ENCODE assay signal across 22 cellular contexts in the genomic region with DNA sequence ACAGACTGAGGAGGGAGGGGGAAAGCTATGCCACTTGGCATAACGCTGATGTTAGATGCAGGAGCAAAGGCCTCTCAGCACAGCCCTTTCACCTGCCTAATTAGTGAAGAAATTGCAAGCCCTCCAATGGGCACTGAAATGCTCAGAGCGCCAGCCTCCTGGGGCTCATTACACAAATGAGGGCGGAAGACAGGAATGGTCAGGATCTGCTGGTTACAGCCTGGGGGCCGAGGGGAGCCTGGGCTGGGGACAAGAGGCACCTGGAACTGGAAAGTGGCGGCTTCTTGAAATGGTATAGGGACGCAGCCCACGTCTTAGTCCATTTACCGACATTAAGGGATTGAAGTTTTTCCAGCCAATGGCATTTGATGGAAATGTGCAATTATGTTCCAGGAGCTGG. TPM values are rescaled to one million over a fixed set of nuclear protein-coding genes. Genes with fewer than 3 reads are reported as not detected.
DNase-seq lines count a peak whose midpoint lies in the region; ATAC-seq and TF ChIP-seq lines count a peak whose summit lies in the region.
"Had no signal": no experiment of that assay in that cellular context is flagged by ENCODE, and none has a peak within 500 bp of the region (broad histone marks: within the 10 kb centered on the region; RNA-seq: fewer than 3 reads in every experiment).

No MANE protein-coding gene starts in this region.

- no peak overlapping the region for H3K4me3 ChIP-seq in PC-3 (ENCODE audit: low read length)
- no peak overlapping the region for H3K4me3 ChIP-seq in right atrium auricular region

- H3K9me2 ChIP-seq in PC-3 (replicated peaks; ENCODE audit: low read length), result no peaks in the 10 kb centered on the region

- peak overlapping the region; percentile 49 for H3K27ac ChIP-seq in PC-3 (ENCODE audit: low read length)
- H3K27ac ChIP-seq in right atrium auricular region, result no peak overlapping the region

- H3K4me1 ChIP-seq in PC-3 (ENCODE audit: insufficient read depth, low read length) (peaks cover 15% of the 10 kb centered on the region), right atrium auricular region (peaks cover 0 to 3% of the 10 kb centered on the region in 2 donors)

- H3K79me2 ChIP-seq in PC-3 (ENCODE audit: low read length), result no peaks in the 10 kb centered on the region

- CTCF ChIA-PET in PC-3 (lab: Charles Lee), result no interaction called here

- ATAC-seq in PC-3 (no peak), HG03565 (IDR thresholded peaks at IDR 0.05; ENCODE audit: unreplicated experiment) (no peak)
- ATAC-seq: SK-N-SH treated with all-trans-retinoic acid at 6 μM for 48 hours had no signal

- no peak overlapping the region for H2AFZ ChIP-seq in PC-3 (ENCODE audit: low read length)

- peak overlapping the region; percentile 9; the same call in 1 of the 2 replicates for H3K9ac ChIP-seq in PC-3 (ENCODE audit: low read length)

- intact Hi-C loops in PC-3 (cut with micrococcal nuclease), result no loop called here

- H3K4me2 ChIP-seq in PC-3 (ENCODE audit: low read length), result 0 out of 2 replicates have a peak overlapping the region, but pooled peaks have one; percentile 14

- no peaks in the 10 kb centered on the region for H4K20me1 ChIP-seq in PC-3 (ENCODE audit: low read length)

- no peaks in the 10 kb centered on the region for H3K9me3 ChIP-seq in PC-3 (ENCODE audit: low read length)
- H3K9me3 ChIP-seq in right atrium auricular region, result no peaks in the 10 kb centered on the region

- peak; percentile 56 for DNase-seq in ELF-1 (ENCODE audit: low read depth, low spot score)
- DNase-seq in NCI-H1436 (lab: John Stamatoyannopoulos, UW), result peak; percentile 69
- DNase-seq in PC-3, result no peak
- DNase-seq in left kidney (ENCODE audit: low read depth, low spot score), result peak; percentile 33
- DNase-seq in mucosa of gallbladder (ENCODE audit: low spot score), result no peak
- DNase-seq in right atrium auricular region (ENCODE audit: low spot score), result no peak
- DNase-seq: C1 segment of cervical spinal cord, DMS79 treated with DMSO at 0.1 percent for 48 hours, H7, HFFc6, NCI-H1694, NCI-H2081 treated with DMSO at 0.1 percent for 48 hours, NCI-H2227 treated with DMSO at 0.1 percent for 48 hours, SIG-M5, T-helper 1 cell had no signal

- H3K27me3 ChIP-seq in PC-3 (ENCODE audit: low read length), result no peaks in the 10 kb centered on the region
- no peaks in the 10 kb centered on the region for H3K27me3 ChIP-seq in right atrium auricular region

- H3K36me3 ChIP-seq in PC-3 (ENCODE audit: low read depth, low read length) (no peaks in the 10 kb centered on the region), right atrium auricular region (no peaks in the 10 kb centered on the region)

- no TSS peak for BruUV-seq in PC-3 (replicated peaks; lab: Mats Ljungman, UMichigan)

- H3F3A ChIP-seq in PC-3 (ENCODE audit: low read length, unreplicated experiment), result no peaks in the 10 kb centered on the region

- POLR2A ChIA-PET in PC-3 (lab: Charles Lee; ENCODE audit: unreplicated experiment), result no interaction called here

- no peak for TF ChIP-seq CTCF in PC-3 (conservative IDR thresholded peaks at IDR 0.05; ENCODE audit: low read depth, low read length)
- TF ChIP-seq CTCF in right atrium auricular region (IDR thresholded peaks at IDR 0.05), result no peak

RNA-seq across cellular contexts. Expression of a gene that starts 50.2 kb away (rescaled TPM):
- total RNA-seq in PC-3 (2014; rRNA removed) (0.26 TPM in 1 of 2 replicates, not detected in the other), mucosa of gallbladder (not detected), right atrium auricular region (not detected)
- total RNA-seq: G401, H7, HFFc6, HT-29, M059J, OCI-LY7, RPMI7951 had no signal

Comparison
In these comparisons a context has a peak if more than half of its experiments do, and no peak if none do; other contexts are left out.
1. DNase-seq: peak in ELF-1 (single experiment), NCI-H1436 (single experiment) and left kidney (single experiment); none in PC-3 (single experiment), mucosa of gallbladder (single experiment) and right atrium auricular region (single experiment).